Comparison of ENCODE assay signal across 8 cellular contexts in genomic region chr1:116881879-116882520, GRCh38. TPM values are rescaled to one million over a fixed set of nuclear protein-coding genes. Genes with fewer than 3 reads are reported as not detected.
DNase-seq lines count a peak whose midpoint lies in the region; ATAC-seq and TF ChIP-seq lines count a peak whose summit lies in the region.

No MANE protein-coding gene starts in this region.

- H3K4me1 Mint-ChIP-seq in nephron progenitor cell: peaks cover 37% of the 10 kb centered on the region

- H3K36me3 Mint-ChIP-seq in nephron progenitor cell (ENCODE audit: low read depth): no peaks in the 10 kb centered on the region

- no peak for ATAC-seq in HG03457 (IDR thresholded peaks at IDR 0.05; ENCODE audit: unreplicated experiment)
- ATAC-seq in HG03175 (IDR thresholded peaks at IDR 0.05; ENCODE audit: unreplicated experiment): no peak

- peak; percentile 49; the same call in 1 of the 2 replicates for TF ChIP-seq CTCF in HEK293 (tag by site-specific recombination; IDR thresholded peaks at IDR 0.05)
- TF ChIP-seq CTCF in nephron progenitor cell (IDR thresholded peaks at IDR 0.05): no peak

- H3K36me3 ChIP-seq in HEK293 (ENCODE audit: control insufficient read depth in 2 of 2, insufficient read depth in 1 of 2, low read length in 2 of 2): no peaks in the 10 kb centered on the region

- H3K9me3 ChIP-seq in HEK293 (ENCODE audit: control insufficient read depth, insufficient read depth, low read depth, low read length): no peaks in the 10 kb centered on the region

- no peaks in the 10 kb centered on the region for H3K9me3 Mint-ChIP-seq in nephron progenitor cell

- H3K4me1 ChIP-seq in HEK293 (ENCODE audit: control insufficient read depth, insufficient read depth, low read length): peaks cover 3% of the 10 kb centered on the region; the same call in 1 of the 2 replicates

- CTCF ChIA-PET in HEK293 (lab: Yijun Ruan, JAX): interaction anchor here (0.6 to 4.1 kb wide), 9 partner anchors 18 to 176 kb away, joined by 3 to 23 read pairs (median 6); no protein-coding TSS in a partner anchor

- in situ Hi-C loops in SK-MEL-5 (cut with HindIII; ENCODE audit: low pct_unique_long_range_greater_than_20kb, low sequenced_read_pairs): loop anchor here (25.0 kb wide), 1 partner anchor 180 kb away; the partner anchor contains the start of gene TTF2

- no peak overlapping the region for H3K4me3 Mint-ChIP-seq in nephron progenitor cell

- POLR2A ChIA-PET in HEK293 (lab: Yijun Ruan, JAX): interaction anchor here (0.6 to 0.7 kb wide), 2 partner anchors 12 to 28 kb away, joined by 3 to 5 read pairs; no protein-coding TSS in a partner anchor

- no peak overlapping the region for H3K27ac Mint-ChIP-seq in nephron progenitor cell

- no peak overlapping the region for H3K27ac ChIP-seq in HEK293 (ENCODE audit: extremely low read depth, low read depth, low read length)

- DNase-seq in DMS 273 treated with DMSO at 0.1 percent for 48 hours (lab: John Stamatoyannopoulos, UW): peak; percentile 24
- peak; percentile 49 for DNase-seq in SK-MEL-5 (ENCODE audit: low read depth, low spot score)
- peak; percentile 51 for DNase-seq in ecto neural progenitor cell (ENCODE audit: low spot score)
- peak; percentile 8 for DNase-seq in nephron progenitor cell
- DNase-seq in ureter (ENCODE audit: low spot score): no peak

- peaks cover 5% of the 10 kb centered on the region for H3K27me3 Mint-ChIP-seq in nephron progenitor cell (ENCODE audit: low read depth, poor library complexity)

- H3K4me3 ChIP-seq in HEK293 (ENCODE audit: low read depth, low read length): no peak overlapping the region

TF ChIP-seq in HEK293, 187 proteins besides CTCF, POLR2A, EP300 and RAD21:
- TF ChIP-seq ZNF596 (tag by site-specific recombination; IDR thresholded peaks at IDR 0.05): no peak
- peak; percentile 34; the same call in 1 of the 2 replicates for TF ChIP-seq ZNF654 (tag by site-specific recombination; IDR thresholded peaks at IDR 0.05; ENCODE audit: low read depth)

RNA-seq across cellular contexts. Expression of gene PTGFRN, which starts 27.7 kb away (rescaled TPM):
- total RNA-seq in SK-MEL-5 (2014; rRNA removed; shearing (Covaris generic)): 28.4 and 36.3 TPM in 2 replicates
- 34.9 and 40.0 TPM in 2 replicates for polyA plus RNA-seq in SK-MEL-5 (2015; cell fraction: cytosol; rRNA removed)
- 10.5 and 23.5 TPM in 2 replicates for polyA plus RNA-seq in SK-MEL-5 (2015; cell fraction: nucleus; rRNA removed)
- total RNA-seq in ureter: 103 TPM
